ENCODE assay signal across 1 cellular context in genomic region chr1:3602375-3602774, GRCh38.
TF ChIP-seq lines count a peak whose summit lies in the region.

No MANE protein-coding gene starts in this region.

TF ChIP-seq in H1, 55 proteins besides CTCF, POLR2A, EP300 and RAD21:
- no peak for TF ChIP-seq CHD1 (IDR thresholded peaks at IDR 0.05; ENCODE audit: low read depth, low read length)
- TF ChIP-seq BCL11A (IDR thresholded peaks at IDR 0.05; ENCODE audit: low read depth in 2 of 2, low read length in 2 of 2), result no peak
- TF ChIP-seq TCF12 (IDR thresholded peaks at IDR 0.05; ENCODE audit: low read depth, low read length), result no peak
- TF ChIP-seq CHD7 (IDR thresholded peaks at IDR 0.05; ENCODE audit: insufficient replicate concordance, low read length), result no peak
- no peak for TF ChIP-seq RFX5 (IDR thresholded peaks at IDR 0.05; ENCODE audit: borderline replicate concordance, low read depth, low read length)
- TF ChIP-seq TAF7 (optimal IDR thresholded peaks at IDR 0.05; ENCODE audit: borderline replicate concordance, low read depth, low read length), result no peak
- TF ChIP-seq HDAC6 (IDR thresholded peaks at IDR 0.05; ENCODE audit: low read depth, low read length), result no peak
- TF ChIP-seq BACH1 (IDR thresholded peaks at IDR 0.05; ENCODE audit: low read length), result no peak
- no peak for TF ChIP-seq KDM5A (IDR thresholded peaks at IDR 0.05; ENCODE audit: low read length)
- no peak for TF ChIP-seq SIX5 (IDR thresholded peaks at IDR 0.05; ENCODE audit: low read depth, low read length)
- TF ChIP-seq, protein P1, sequence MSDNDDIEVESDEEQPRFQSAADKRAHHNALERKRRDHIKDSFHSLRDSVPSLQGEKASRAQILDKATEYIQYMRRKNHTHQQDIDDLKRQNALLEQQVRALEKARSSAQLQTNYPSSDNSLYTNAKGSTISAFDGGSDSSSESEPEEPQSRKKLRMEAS (IDR thresholded peaks at IDR 0.05), result no peak
- no peak for TF ChIP-seq ZNF274 (IDR thresholded peaks at IDR 0.05; ENCODE audit: borderline replicate concordance, extremely low read depth, low read length)
- no peak for TF ChIP-seq E2F6 (IDR thresholded peaks at IDR 0.05)
- no peak for TF ChIP-seq GABPA (IDR thresholded peaks at IDR 0.05; ENCODE audit: borderline replicate concordance, insufficient read depth, low read length)
- no peak for TF ChIP-seq JUND (IDR thresholded peaks at IDR 0.05; ENCODE audit: low read length)
- TF ChIP-seq CBX8 (IDR thresholded peaks at IDR 0.05; ENCODE audit: borderline replicate concordance, low read depth, low read length), result no peak
- no peak for TF ChIP-seq ASH2L (IDR thresholded peaks at IDR 0.05; ENCODE audit: low read length)
- TF ChIP-seq SP1 (IDR thresholded peaks at IDR 0.05; ENCODE audit: low read depth, low read length), result no peak
- no peak for TF ChIP-seq CREB1 (IDR thresholded peaks at IDR 0.05)
